9 cellular contexts compared by ENCODE assay signal in the genomic region with DNA sequence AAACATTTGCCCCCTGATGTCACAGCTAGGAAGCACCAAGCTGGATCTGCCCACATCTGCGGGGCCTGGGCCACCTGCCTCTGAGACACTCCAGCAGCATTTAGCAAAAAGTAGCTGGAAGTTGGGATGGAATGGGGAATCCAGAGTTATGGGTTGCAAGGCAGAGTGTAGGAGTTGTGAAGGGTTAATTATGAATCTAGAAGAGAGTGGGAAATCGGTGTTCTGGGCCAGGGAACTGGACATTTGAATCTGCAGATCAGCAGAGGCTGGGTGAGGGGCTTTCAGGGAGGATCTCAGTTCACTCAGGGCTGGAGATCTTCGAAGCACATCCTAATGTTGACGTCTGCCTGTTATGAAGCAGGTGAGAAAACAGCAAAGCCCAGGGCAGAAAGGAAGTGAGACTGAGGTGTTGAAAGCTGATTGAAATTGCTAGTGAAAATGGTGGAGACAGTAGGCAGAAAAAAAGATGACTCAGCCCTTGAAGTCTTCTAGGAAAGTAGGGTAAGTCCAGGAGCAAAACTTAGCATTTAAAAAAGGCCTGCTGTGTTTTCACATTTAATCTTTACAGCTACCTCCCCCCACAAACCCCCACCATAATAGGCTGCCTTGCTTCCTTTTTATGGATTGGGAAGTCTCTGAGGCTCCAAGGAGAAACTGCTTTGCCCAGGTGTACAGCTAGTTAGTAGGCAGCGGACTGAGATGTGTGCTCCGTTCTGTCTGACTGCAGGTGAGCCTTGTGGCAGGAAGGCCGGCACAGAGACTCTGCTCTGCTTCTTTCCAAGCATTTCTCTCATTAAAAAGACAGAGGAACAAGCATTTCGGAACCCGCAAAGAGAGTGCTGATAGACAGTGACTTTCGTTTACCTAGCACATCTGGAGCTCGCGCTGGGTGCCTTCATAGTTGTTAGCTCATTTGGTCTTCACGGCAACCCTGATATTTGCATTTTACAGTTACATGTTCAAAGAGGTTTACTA. TPM values are rescaled to one million over a fixed set of nuclear protein-coding genes. Genes with fewer than 3 reads are reported as not detected.
A peak's percentile ranks its signal among the peaks of the same experiment; 100 is the strongest.
DNase-seq lines count a peak whose midpoint lies in the region; ATAC-seq, FAIRE-seq and TF ChIP-seq lines count a peak whose summit lies in the region.
"Had no signal": no experiment of that assay in that cellular context is flagged by ENCODE, and none has a peak within 500 bp of the region (broad histone marks: within the 10 kb centered on the region; RNA-seq: fewer than 3 reads in every experiment).

No MANE protein-coding gene starts in this region.

- no peaks in the 10 kb centered on the region for H3K27me3 ChIP-seq in H1 (replicated peaks in 1 of 4; ENCODE audit: control insufficient read depth in 3 of 4, extremely low read depth in 1 of 4, insufficient read depth in 3 of 4, low read length in 3 of 4)

- H3K4me2 ChIP-seq in H1 (ENCODE audit: insufficient read depth in 1 of 2, low read depth in 2 of 2, low read length in 2 of 2) = peak overlapping the region; percentile 40 to 47

- no peak overlapping the region for H4K91ac ChIP-seq in H1 (replicated peaks; ENCODE audit: insufficient read length, low read length)

- H3K79me1 ChIP-seq in H1 (ENCODE audit: low read depth, low read length) = 0 out of 2 replicates have a peak, but pooled peaks cover 3% of the 10 kb centered on the region

- peaks cover 10 to 57% of the 10 kb centered on the region in 2 experiments; a peak in 3 of 4 replicates for H3K79me2 ChIP-seq in H1 (ENCODE audit: control insufficient read depth in 1 of 2, insufficient read depth in 2 of 2, low read length in 2 of 2)

- H3K9me3 ChIP-seq in H1 (ENCODE audit: insufficient read depth in 2 of 2, low read depth in 1 of 2, low read length in 1 of 2) = no peaks in the 10 kb centered on the region

- FAIRE-seq in H1 (lab: Jason Lieb, UNC) (no peak), urothelium cell line (lab: Jason Lieb, UNC) (no peak)

- CTCF ChIA-PET in H1 (lab: Charles Lee; ENCODE audit: partially characterized antibody) = interaction anchor here (0.7 to 1.9 kb wide), 7 partner anchors 12 to 183 kb away, joined by 3 to 5 read pairs (median 3); no protein-coding TSS in a partner anchor

- peaks cover 18 to 39% (median 23%) of the 10 kb centered on the region in 4 experiments for H3K4me1 ChIP-seq in H1 (replicated peaks in 1 of 4; ENCODE audit: control insufficient read depth in 3 of 4, insufficient read depth in 4 of 4, low read length in 3 of 4)

- no peaks in the 10 kb centered on the region for H3K23me2 ChIP-seq in H1 (ENCODE audit: low read depth, low read length)

- H2BK5ac ChIP-seq in H1 (ENCODE audit: low read depth, low read length) = no peak overlapping the region

- no peak overlapping the region for H2BK120ac ChIP-seq in H1 (replicated peaks; ENCODE audit: low read depth, low read length)

- no peak for TF ChIP-seq EP300 in H1 (IDR thresholded peaks at IDR 0.05; ENCODE audit: borderline replicate concordance in 1 of 2, low read depth in 2 of 2, low read length in 2 of 2)

- no peak for TF ChIP-seq RAD21 in H1 (IDR thresholded peaks at IDR 0.05 in 1 of 2, conservative IDR thresholded peaks at IDR 0.05 in 1 of 2; ENCODE audit: low read depth in 2 of 2, low read length in 2 of 2)

- peak overlapping the region; percentile 43; the same call in 1 of the 2 replicates for H2BK20ac ChIP-seq in H1 (ENCODE audit: low read length)

- peaks cover 0 to 11% (median 5%) of the 10 kb centered on the region in 4 experiments; a peak in 4 of 8 replicates for H3K36me3 ChIP-seq in H1 (ENCODE audit: control insufficient read depth in 2 of 4, insufficient read depth in 4 of 4, low read length in 3 of 4)

- POLR2A ChIA-PET in H1 (lab: Charles Lee; ENCODE audit: partially characterized antibody) = interaction anchor here (1.4 kb wide), 1 partner anchor 21 kb away, joined by 3 read pairs; no protein-coding TSS in a partner anchor

- DNase-seq in H1 (ENCODE audit: low read depth in 1 of 2, low spot score in 2 of 2) (no peak), ACHN (no peak), urothelium cell line (ENCODE audit: low spot score) (no peak), NCI-H2196 treated with DMSO at 0.1 percent for 48 hours (lab: John Stamatoyannopoulos, UW; ENCODE audit: unreplicated experiment) (no peak), ureter (ENCODE audit: low spot score) (no peak)

- no peak overlapping the region for H4K5ac ChIP-seq in H1 (ENCODE audit: insufficient read length, low read depth, low read length)

- peak overlapping the region; percentile 57; the same call in 1 of the 2 replicates for H2AK5ac ChIP-seq in H1 (ENCODE audit: low read depth, low read length)

- in situ Hi-C loops in ACHN (cut with HindIII; ENCODE audit: low pct_ligation_motif_present, low pct_unique_long_range_greater_than_20kb, low sequenced_read_pairs) = no loop called here

- peak overlapping the region; percentile 73 for H3K18ac ChIP-seq in H1 (ENCODE audit: extremely low read depth, low read length)

- H3K27ac ChIP-seq in H1 (ENCODE audit: low read depth, low read length) = no peak overlapping the region; the same call in 1 of the 2 replicates
- H3K27ac ChIP-seq: epithelial cell of prostate had no signal

- H2BK12ac ChIP-seq in H1 (ENCODE audit: low read depth, low read length) = peak overlapping the region; percentile 64; the same call in 1 of the 2 replicates

- H4K8ac ChIP-seq in H1 (ENCODE audit: extremely low read depth, insufficient read depth, low read length) = no peak overlapping the region

- H4K20me1 ChIP-seq in H1 (replicated peaks in 1 of 2; ENCODE audit: control insufficient read depth in 1 of 2, insufficient read depth in 2 of 2, low read length in 2 of 2) = peaks cover 2 to 10% of the 10 kb centered on the region in 2 experiments

- H3K23ac ChIP-seq in H1 (ENCODE audit: insufficient read length) = no peak overlapping the region

- ATAC-seq in GM18508 (IDR thresholded peaks at IDR 0.05; ENCODE audit: insufficient read depth, unreplicated experiment) (peak; percentile 84), GM21390 (IDR thresholded peaks at IDR 0.05; ENCODE audit: unreplicated experiment) (peak; percentile 86), HG03520 (IDR thresholded peaks at IDR 0.05; ENCODE audit: unreplicated experiment) (peak; percentile 75)

- no peak overlapping the region for H2AFZ ChIP-seq in H1 (ENCODE audit: low read length)

- TF ChIP-seq POLR2A in H1 (IDR thresholded peaks at IDR 0.05; ENCODE audit: control extremely low read depth in 1 of 2, low read depth in 2 of 2, low read length in 2 of 2) = no peak

- H3K4ac ChIP-seq in H1 (replicated peaks; ENCODE audit: insufficient read length, low read depth, low read length) = no peak overlapping the region

- no peak overlapping the region for H3K14ac ChIP-seq in H1 (ENCODE audit: insufficient read length)

- peak overlapping the region in 2 of 4 experiments; percentile 7 to 17; a peak in 2 of 8 replicates for H3K4me3 ChIP-seq in H1 (ENCODE audit: extremely low read depth in 1 of 4, insufficient read depth in 2 of 4, low read depth in 3 of 4, low read length in 4 of 4)

- TF ChIP-seq CTCF in H1 (IDR thresholded peaks at IDR 0.05; ENCODE audit: control extremely low read depth in 1 of 3, insufficient read depth in 1 of 3, low read depth in 1 of 3, low read length in 3 of 3) = no peak

- no peak overlapping the region for H3K56ac ChIP-seq in H1 (replicated peaks; ENCODE audit: insufficient read length, low read depth, low read length)

- 57% methylated on average over 13 of the region's 13 CpGs; no CpG with 5 or more reads in 1 of the 2 experiments for WGBS in H1 (ENCODE audit: extremely low coverage in 1 of 2, insufficient coverage in 1 of 2, insufficient read length in 1 of 2, insufficient replicate concordance in 2 of 2, low coverage in 1 of 2, low lambda C conversion rate in 2 of 2, missing lambda C conversion rate in 1 of 2), 2 experiments

- H2BK15ac ChIP-seq in H1 (ENCODE audit: low read length) = no peak overlapping the region

- peak overlapping the region in 1 of 4 experiments; percentile 13; a peak in 1 of 7 replicates for H3K9ac ChIP-seq in H1 (replicated peaks in 1 of 4; ENCODE audit: extremely low read depth in 1 of 4, low read depth in 3 of 4, low read length in 3 of 4)

TF ChIP-seq in H1, 55 proteins besides CTCF, POLR2A, EP300 and RAD21:
- TF ChIP-seq SUZ12 (IDR thresholded peaks at IDR 0.05; ENCODE audit: low read length) (no peak), KDM5A (IDR thresholded peaks at IDR 0.05; ENCODE audit: low read length) (no peak), NRF1 (IDR thresholded peaks at IDR 0.05; ENCODE audit: low read depth, low read length) (no peak), TEAD4 (IDR thresholded peaks at IDR 0.05; ENCODE audit: low read depth, low read length) (no peak), MAFK (IDR thresholded peaks at IDR 0.05; ENCODE audit: low read depth, low read length) (peak; percentile 45; the same call in 1 of the 2 replicates)

RNA-seq across cellular contexts. Expression of a gene that starts 7.2 kb away (rescaled TPM):
- total RNA-seq in H1 (2021; fragmentation: NEBNext Ultra II Directional; extraction: Animal tissue kit (Norgen Biotek cat#: 25700)) = 13.4 and 14.6 TPM in 2 replicates
- polyA plus RNA-seq in H1 (2011; rRNA removed) = 9.4 and 9.7 TPM in 2 replicates
- polyA plus RNA-seq in H1 (2011; cell fraction: cytosol; rRNA removed) = 8.7 TPM
- polyA plus RNA-seq in H1 (2011; cell fraction: nucleus; rRNA removed) = 8.4 TPM
- polyA plus RNA-seq in H1 (2012, experiment 1 of 2) = 9.1 to 12.9 TPM (median 11.1 TPM) in 4 replicates
- 5.0 TPM for polyA plus RNA-seq in H1 (2012, experiment 2 of 2)
- polyA plus RNA-seq in H1 (2013, experiment 1 of 2) = 14.6 TPM
- 18.0 TPM for polyA plus RNA-seq in H1 (2013, experiment 2 of 2)
- polyA minus RNA-seq in H1 (2011; rRNA and poly(A)+ RNA removed) = 16.0 and 22.8 TPM in 2 replicates
- polyA minus RNA-seq in H1 (2011; cell fraction: cytosol; rRNA and poly(A)+ RNA removed) = 14.3 TPM
- 10.1 TPM for polyA minus RNA-seq in H1 (2011; cell fraction: nucleus; rRNA and poly(A)+ RNA removed)
- total RNA-seq in ureter = 19.2 TPM
